Comparison of ENCODE assay signal across 14 cellular contexts in the genomic region with DNA sequence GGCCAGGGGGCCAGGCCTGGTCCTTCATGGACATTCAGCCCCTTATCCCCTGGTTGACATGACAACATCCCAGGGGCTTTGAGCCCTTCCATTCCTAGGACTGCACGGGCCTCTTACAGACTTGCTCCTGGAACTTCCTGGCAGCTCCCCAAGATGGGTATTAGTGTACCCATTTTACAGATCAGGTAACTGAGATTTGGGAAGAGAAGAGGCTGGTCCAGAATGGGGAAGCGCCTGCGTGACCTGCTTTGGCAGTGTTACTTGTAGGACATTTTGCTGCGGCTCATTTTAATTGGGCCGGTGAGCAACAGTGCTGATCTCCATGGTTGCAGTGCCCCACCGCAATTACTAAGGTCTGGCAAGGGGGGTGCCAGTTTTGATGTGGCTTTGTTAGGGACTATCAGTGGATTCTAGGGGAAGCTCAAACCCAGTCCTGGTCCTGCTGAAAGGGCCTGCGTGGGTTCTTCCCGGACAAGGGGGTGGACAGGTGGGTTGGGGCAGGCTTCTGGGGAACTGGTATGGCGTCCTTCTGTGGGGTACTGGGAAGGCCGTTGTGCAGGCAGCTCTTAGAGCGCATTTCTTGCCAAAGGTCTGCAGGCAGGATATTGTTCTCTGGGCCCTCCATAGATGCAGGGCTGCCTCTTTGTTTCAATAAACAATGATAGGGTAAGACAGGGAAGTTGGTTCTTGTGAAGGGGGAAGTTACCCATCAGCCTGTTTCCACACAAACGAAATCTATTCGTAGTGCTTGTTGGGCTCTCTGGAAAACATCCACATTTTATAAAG.
A peak's percentile ranks its signal among the peaks of the same experiment; 100 is the strongest.
DNase-seq lines count a peak whose midpoint lies in the region; ATAC-seq and TF ChIP-seq lines count a peak whose summit lies in the region.
"Had no signal": no experiment of that assay in that cellular context is flagged by ENCODE, and none has a peak within 500 bp of the region (broad histone marks: within the 10 kb centered on the region; RNA-seq: fewer than 3 reads in every experiment).

No MANE protein-coding gene starts in this region.

- TF ChIP-seq POLR2A in gastrocnemius medialis (IDR thresholded peaks at IDR 0.05) = no peak

- ATAC-seq in WTC11 (no peak), left lobe of liver (peak; percentile 27), gastrocnemius medialis (no peak), HG02571 (IDR thresholded peaks at IDR 0.05; ENCODE audit: unreplicated experiment) (no peak)
- ATAC-seq: activated CD8-positive, alpha-beta T cell treated with anti-CD3 and anti-CD28 coated beads, Interleukin-2, amount 10 ng/mL, durations not matched to agents 7 days and 5 days; body of pancreas; stimulated activated memory B cell treated with anti-CD40 and anti-IgM and Interleukin-4, amounts not matched to agents 10 μg/mL and 1 μg/mL and 100 μg/mL, for 72 hours had no signal

- H3K4me1 Mint-ChIP-seq in WTC11 = no peaks in the 10 kb centered on the region

- no peak for TF ChIP-seq CTCF in HL-60 (IDR thresholded peaks at IDR 0.05; ENCODE audit: insufficient read depth, low read length)
- no peak for TF ChIP-seq CTCF in WTC11 (IDR thresholded peaks at IDR 0.05)
- TF ChIP-seq CTCF in gastrocnemius medialis (IDR thresholded peaks at IDR 0.05 in 4 of 5, conservative IDR thresholded peaks at IDR 0.05 in 1 of 5) = no peak

- H3K9me3 ChIP-seq in gastrocnemius medialis = no peaks in the 10 kb centered on the region
- H3K9me3 ChIP-seq: body of pancreas had no signal

- no peak overlapping the region for H3K27ac Mint-ChIP-seq in WTC11
- H3K27ac Mint-ChIP-seq: activated CD8-positive, alpha-beta T cell treated with anti-CD3 and anti-CD28 coated beads, Interleukin-2, amount 10 ng/mL, durations not matched to agents 7 days and 5 days; stimulated activated memory B cell treated with anti-CD40 and anti-IgM and Interleukin-4, amounts not matched to agents 10 μg/mL and 1 μg/mL and 100 μg/mL, for 72 hours had no signal

- H3K4me3 ChIP-seq in HL-60 (replicated peaks; ENCODE audit: insufficient read depth, low read length) (no peak overlapping the region), gastrocnemius medialis (no peak overlapping the region)
- H3K4me3 ChIP-seq: body of pancreas, PC-9 had no signal

- CTCF ChIA-PET in WTC11 (lab: Charles Lee) = interaction anchor here (4.4 kb wide), 1 partner anchor 206 kb away, joined by 20 read pairs; no protein-coding TSS in a partner anchor

- intact Hi-C loops in gastrocnemius medialis (cut with DNase I; ENCODE audit: low total_unique reads) = loop anchor here (5.0 kb wide), 1 partner anchor 38 kb away; no protein-coding TSS in a partner anchor

- in situ Hi-C loops in gastrocnemius medialis (cut with MboI; ENCODE audit: low sequenced_read_pairs in 4 of 4) = no loop called here

- H3K9me3 Mint-ChIP-seq in WTC11 = no peaks in the 10 kb centered on the region
- H3K9me3 Mint-ChIP-seq: stimulated activated memory B cell treated with anti-CD40 and anti-IgM and Interleukin-4, amounts not matched to agents 10 μg/mL and 1 μg/mL and 100 μg/mL, for 72 hours had no signal

- H3K27me3 Mint-ChIP-seq in WTC11 (ENCODE audit: low read depth) = no peaks in the 10 kb centered on the region
- H3K27me3 Mint-ChIP-seq: stimulated activated memory B cell treated with anti-CD40 and anti-IgM and Interleukin-4, amounts not matched to agents 10 μg/mL and 1 μg/mL and 100 μg/mL, for 72 hours had no signal

- H3K27me3 ChIP-seq in HL-60 (ENCODE audit: insufficient read depth, poor library complexity, severe bottlenecking) (no peaks in the 10 kb centered on the region), gastrocnemius medialis (no peaks in the 10 kb centered on the region)
- H3K27me3 ChIP-seq: body of pancreas had no signal

- POLR2A ChIA-PET in WTC11 (lab: Charles Lee) = interaction anchor here (0.6 kb wide), 1 partner anchor 228 kb away, joined by 3 read pairs; no protein-coding TSS in a partner anchor

- H3K36me3 Mint-ChIP-seq in WTC11 = no peaks in the 10 kb centered on the region

- no peak overlapping the region for H3K4me3 Mint-ChIP-seq in WTC11
- H3K4me3 Mint-ChIP-seq: activated CD8-positive, alpha-beta T cell treated with anti-CD3 and anti-CD28 coated beads, Interleukin-2, amount 10 ng/mL, durations not matched to agents 7 days and 5 days; stimulated activated memory B cell treated with anti-CD40 and anti-IgM and Interleukin-4, amounts not matched to agents 10 μg/mL and 1 μg/mL and 100 μg/mL, for 72 hours had no signal

- peaks cover 6 to 12% of the 10 kb centered on the region in 2 donors for H3K4me1 ChIP-seq in gastrocnemius medialis
- H3K4me1 ChIP-seq: body of pancreas had no signal

- H3K27ac ChIP-seq in HL-60 (replicated peaks) (peak overlapping the region; percentile 56), gastrocnemius medialis (peak overlapping the region; percentile 42 to 72 (median 67))
- H3K27ac ChIP-seq: PC-9 had no signal

- H3K36me3 ChIP-seq in gastrocnemius medialis = no peaks in the 10 kb centered on the region

- DNase-seq in HL-60 (ENCODE audit: low read depth in 1 of 2, low spot score in 1 of 2) = peak in 1 of 2 experiments; percentile 66
- no peak for DNase-seq in WTC11 (ENCODE audit: low spot score)
- DNase-seq in left lobe of liver (ENCODE audit: low spot score) = no peak
- DNase-seq in gastrocnemius medialis = no peak
- DNase-seq in GM03348 (ENCODE audit: low spot score) = no peak
- no peak for DNase-seq in ureter (ENCODE audit: low spot score)
- DNase-seq in stimulated activated CD4-positive, alpha-beta T cell treated with anti-CD3 and anti-CD28 coated beads, Interleukin-15, amount 100 ng/mL, for 24 hours = no peak
- DNase-seq: activated CD8-positive, alpha-beta T cell treated with anti-CD3 and anti-CD28 coated beads, Interleukin-2, amount 10 ng/mL, durations not matched to agents 7 days and 5 days; activated effector memory CD4-positive, alpha-beta T cell treated with anti-CD3 and anti-CD28 coated beads, Interleukin-2, amount 50 U/mL, for 16 hours; occipital lobe; PC-9 had no signal

TF ChIP-seq in WTC11, 78 proteins besides CTCF, POLR2A, EP300 and RAD21:
- TF ChIP-seq, protein P1, sequence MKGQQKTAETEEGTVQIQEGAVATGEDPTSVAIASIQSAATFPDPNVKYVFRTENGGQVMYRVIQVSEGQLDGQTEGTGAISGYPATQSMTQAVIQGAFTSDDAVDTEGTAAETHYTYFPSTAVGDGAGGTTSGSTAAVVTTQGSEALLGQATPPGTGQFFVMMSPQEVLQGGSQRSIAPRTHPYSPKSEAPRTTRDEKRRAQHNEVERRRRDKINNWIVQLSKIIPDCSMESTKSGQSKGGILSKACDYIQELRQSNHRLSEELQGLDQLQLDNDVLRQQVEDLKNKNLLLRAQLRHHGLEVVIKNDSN (CRISPR knock-in tag; IDR thresholded peaks at IDR 0.05) = no peak
- TF ChIP-seq NFYB (CRISPR knock-in tag; conservative IDR thresholded peaks at IDR 0.05; ENCODE audit: low read depth) (no peak), ZNF423 (CRISPR knock-in tag; IDR thresholded peaks at IDR 0.05) (no peak), KAT7 (CRISPR knock-in tag; IDR thresholded peaks at IDR 0.05; ENCODE audit: borderline replicate concordance) (no peak), ATF6 (CRISPR knock-in tag; IDR thresholded peaks at IDR 0.05) (no peak), TCF7 (CRISPR knock-in tag; IDR thresholded peaks at IDR 0.05; ENCODE audit: low read depth) (no peak), TEAD1 (CRISPR knock-in tag; IDR thresholded peaks at IDR 0.05) (no peak), GTF2I (CRISPR knock-in tag; conservative IDR thresholded peaks at IDR 0.05) (peak; percentile 72; the same call in 1 of the 2 replicates)
- TF ChIP-seq, protein P2, sequence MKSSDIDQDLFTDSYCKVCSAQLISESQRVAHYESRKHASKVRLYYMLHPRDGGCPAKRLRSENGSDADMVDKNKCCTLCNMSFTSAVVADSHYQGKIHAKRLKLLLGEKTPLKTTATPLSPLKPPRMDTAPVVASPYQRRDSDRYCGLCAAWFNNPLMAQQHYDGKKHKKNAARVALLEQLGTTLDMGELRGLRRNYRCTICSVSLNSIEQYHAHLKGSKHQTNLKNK (CRISPR knock-in tag; IDR thresholded peaks at IDR 0.05) = no peak
